In genomic region chr1:226202666-226203065, GRCh38 we compare ENCODE assay signal across 12 cellular contexts. TPM values are rescaled to one million over a fixed set of nuclear protein-coding genes. Genes with fewer than 3 reads are reported as not detected.
DNase-seq lines count a peak whose midpoint lies in the region; ATAC-seq, FAIRE-seq and TF ChIP-seq lines count a peak whose summit lies in the region.
"Not testable (repeated sequence)": the region's sequence is repeated elsewhere in the genome, so short reads cannot be mapped to it uniquely, and the experiment has no call there.
"Had no signal": no experiment of that assay in that cellular context is flagged by ENCODE, and none has a peak within 500 bp of the region (broad histone marks: within the 10 kb centered on the region; RNA-seq: fewer than 3 reads in every experiment).

No MANE protein-coding gene starts in this region.

- TF ChIP-seq CTCF in DOHH2 (IDR thresholded peaks at IDR 0.05; ENCODE audit: low read depth, low read length, poor library complexity, severe bottlenecking); HEK293 (tag by site-specific recombination; IDR thresholded peaks at IDR 0.05); OCI-LY7 (conservative IDR thresholded peaks at IDR 0.05; ENCODE audit: low read length); WTC11 (IDR thresholded peaks at IDR 0.05); K562 (IDR thresholded peaks at IDR 0.05 in 2 of 3, conservative IDR thresholded peaks at IDR 0.05 in 1 of 3; ENCODE audit: insufficient read depth in 2 of 3, low read depth in 1 of 3, low read length in 3 of 3): not testable (repeated sequence)

- not testable (repeated sequence) for H3F3A ChIP-seq in DOHH2 (ENCODE audit: control insufficient read depth, insufficient read depth)

- H3K4me1 Mint-ChIP-seq in WTC11: peaks cover 19% of the 10 kb centered on the region

- not testable (repeated sequence) for H4K20me1 ChIP-seq in DOHH2 (ENCODE audit: control insufficient read depth, insufficient read depth, low read depth, low read length); OCI-LY7 (ENCODE audit: insufficient read depth, low read length); K562 (replicated peaks; ENCODE audit: control insufficient read depth, insufficient read depth, low read length)

- TF ChIP-seq POLR2A in K562 (conservative IDR thresholded peaks at IDR 0.05): not testable (repeated sequence)

- not testable (repeated sequence) for H3K27me3 Mint-ChIP-seq in WTC11 (ENCODE audit: low read depth)

- H3K27ac ChIP-seq in DOHH2 (ENCODE audit: low read depth, low read length); HEK293 (ENCODE audit: extremely low read depth, low read depth, low read length); K562 (ENCODE audit: extremely low read depth, low read depth, low read length): not testable (repeated sequence)
- peak overlapping the region; percentile 35 for H3K27ac ChIP-seq in OCI-LY7 (ENCODE audit: low read depth, low read length, poor library complexity, severe bottlenecking)

- H3K4me3 Mint-ChIP-seq in WTC11: not testable (repeated sequence)

- not testable (repeated sequence) for TF ChIP-seq RAD21 in Ishikawa (IDR thresholded peaks at IDR 0.05; ENCODE audit: low read depth); K562 (CRISPR knock-in tag; conservative IDR thresholded peaks at IDR 0.05 in 1 of 2, IDR thresholded peaks at IDR 0.05 in 1 of 2)

- in situ Hi-C loops in K562 (cut with MboI): not testable (repeated sequence)

- peak; percentile 46; the same call in 1 of the 2 replicates for TF ChIP-seq EP300 in Ishikawa (IDR thresholded peaks at IDR 0.05; ENCODE audit: borderline replicate concordance)
- TF ChIP-seq EP300 in K562 (IDR thresholded peaks at IDR 0.05; ENCODE audit: low read length): not testable (repeated sequence)

- ATAC-seq in WTC11, K562: not testable (repeated sequence)

- 0 out of 2 replicates have a peak overlapping the region, but pooled peaks have one; percentile 60 for H3K27ac Mint-ChIP-seq in WTC11

- H3K27me3 ChIP-seq in DOHH2 (ENCODE audit: control insufficient read depth, low read length); K562 (ENCODE audit: control insufficient read depth in 2 of 2, insufficient read depth in 2 of 2, low read length in 2 of 2): not testable (repeated sequence)

- H3K79me2 ChIP-seq in DOHH2 (ENCODE audit: control insufficient read depth, low read length); OCI-LY7 (ENCODE audit: insufficient read depth, low read depth, low read length); K562 (ENCODE audit: control insufficient read depth, insufficient read depth, low read length): not testable (repeated sequence)

- FAIRE-seq in K562 (lab: Jason Lieb, UNC): not testable (repeated sequence)

- intact Hi-C loops in OCI-LY7 (cut with micrococcal nuclease; ENCODE audit: unreplicated experiment): not testable (repeated sequence)
- intact Hi-C loops in K562 (cut with micrococcal nuclease): loop anchor here (5.0 kb wide), 1 partner anchor 205 kb away; the partner anchor contains the start of gene PARP1

- not testable (repeated sequence) for H3K9me2 ChIP-seq in DOHH2 (replicated peaks; ENCODE audit: control insufficient read depth, low read length); OCI-LY7 (ENCODE audit: insufficient read depth, low read length)

- peak; percentile 58 for DNase-seq in OCI-LY7 (ENCODE audit: low spot score)
- not testable (repeated sequence) for DNase-seq in WTC11 (ENCODE audit: low spot score); K562 (ENCODE audit: extremely low read depth in 1 of 4, low spot score in 3 of 4)

- H3K9me1 ChIP-seq in K562 (ENCODE audit: control insufficient read depth, insufficient read depth, low read length): not testable (repeated sequence)

- peak overlapping the region; percentile 55 for H3K4me2 ChIP-seq in DOHH2 (ENCODE audit: low read length)
- peak overlapping the region; percentile 51 for H3K4me2 ChIP-seq in OCI-LY7 (ENCODE audit: low read length)
- not testable (repeated sequence) for H3K4me2 ChIP-seq in K562 (ENCODE audit: insufficient read depth, low read length)

- peak overlapping the region; percentile 93; the same call in 1 of the 2 replicates for H2AFZ ChIP-seq in OCI-LY7 (ENCODE audit: low read length)
- peak overlapping the region; percentile 14; the same call in 1 of the 2 replicates for H2AFZ ChIP-seq in K562 (ENCODE audit: low read depth, low read length)

- not testable (repeated sequence) for H3K9ac ChIP-seq in K562 (ENCODE audit: insufficient read depth in 1 of 2, low read depth in 2 of 2, low read length in 2 of 2)

- not testable (repeated sequence) for H3K36me3 ChIP-seq in DOHH2 (ENCODE audit: control insufficient read depth, low read length); HEK293 (ENCODE audit: control insufficient read depth in 2 of 2, insufficient read depth in 1 of 2, low read length in 2 of 2); OCI-LY7 (ENCODE audit: insufficient read depth, low read length); K562 (ENCODE audit: control insufficient read depth, insufficient read depth, low read length)

- not testable (repeated sequence) for BruUV-seq in OCI-LY7 (replicated peaks; lab: Mats Ljungman, UMichigan); K562 (replicated peaks; lab: Mats Ljungman, UMichigan)

- CTCF ChIA-PET in HEK293 (lab: Yijun Ruan, JAX): interaction anchor here (0.6 to 4.0 kb wide), 10 partner anchors 9 to 834 kb away, joined by 3 to 26 read pairs (median 4); no protein-coding TSS in a partner anchor
- CTCF ChIA-PET in OCI-LY7 (lab: Charles Lee; ENCODE audit: unreplicated experiment): interaction anchor here (0.7 to 1.4 kb wide), 5 partner anchors 21 to 202 kb away, joined by 3 to 5 read pairs (median 3); no protein-coding TSS in a partner anchor
- CTCF ChIA-PET in WTC11 (lab: Charles Lee): interaction anchor here (0.6 to 3.5 kb wide), 6 partner anchors 13 to 131 kb away, joined by 3 to 43 read pairs (median 8); partner anchors contain the start of gene LIN9
- CTCF ChIA-PET in K562 (lab: Yijun Ruan, JAX; ENCODE audit: low intra/inter-chr PET ratio): not testable (repeated sequence)

- not testable (repeated sequence) for H3K9me3 Mint-ChIP-seq in WTC11

- H3K9me3 ChIP-seq in DOHH2 (ENCODE audit: control insufficient read depth, insufficient read depth, low read length); HEK293 (ENCODE audit: control insufficient read depth, insufficient read depth, low read depth, low read length); OCI-LY7 (ENCODE audit: low read length); K562 (replicated peaks; ENCODE audit: control insufficient read depth, insufficient read depth, low read depth, low read length): not testable (repeated sequence)

- WGBS in K562 (ENCODE audit: insufficient coverage, low coverage, missing lambda C conversion rate): 15% methylated on average over 6 of the region's 6 CpGs

- POLR2A ChIA-PET in HEK293 (lab: Yijun Ruan, JAX): interaction anchor here (1.0 kb wide), 1 partner anchor 26 kb away, joined by 3 read pairs; no protein-coding TSS in a partner anchor
- POLR2A ChIA-PET in OCI-LY7 (lab: Charles Lee): interaction anchor here (0.6 to 3.2 kb wide), 15 partner anchors 9 to 206 kb away, joined by 3 to 16 read pairs (median 4); partner anchors contain the start of gene PARP1
- POLR2A ChIA-PET in WTC11 (lab: Charles Lee): not testable (repeated sequence)
- POLR2A ChIA-PET in K562 (lab: Yijun Ruan, JAX): interaction anchor here (0.6 to 1.1 kb wide), 5 partner anchors 8 to 433 kb away, joined by 3 to 4 read pairs (median 3); partner anchors contain the start of gene MIXL1

- H3K36me3 Mint-ChIP-seq in WTC11: not testable (repeated sequence)

- peak overlapping the region; percentile 31; the same call in 1 of the 2 replicates for H3K4me3 ChIP-seq in DOHH2 (ENCODE audit: low read length)
- not testable (repeated sequence) for H3K4me3 ChIP-seq in HEK293 (ENCODE audit: low read depth, low read length); OCI-LY7 (ENCODE audit: low read depth, low read length, poor library complexity, severe bottlenecking); K562

- peaks cover 42% of the 10 kb centered on the region for H3K4me1 ChIP-seq in DOHH2 (ENCODE audit: control insufficient read depth, low read length)
- H3K4me1 ChIP-seq in HEK293 (ENCODE audit: control insufficient read depth, insufficient read depth, low read length); K562 (replicated peaks in 1 of 2; ENCODE audit: control insufficient read depth in 2 of 2, insufficient read depth in 2 of 2, low read length in 2 of 2): not testable (repeated sequence)
- peaks cover 45% of the 10 kb centered on the region for H3K4me1 ChIP-seq in OCI-LY7 (ENCODE audit: insufficient read depth, low read length, poor library complexity, severe bottlenecking)

RNA-seq across cellular contexts. Expression of gene ACBD3, which starts 16.1 kb away (rescaled TPM):
- 30.3 and 35.3 TPM in 2 replicates for total RNA-seq in OCI-LY7 (2014; rRNA removed; shearing (Covaris generic))
- 51.7 and 54.1 TPM in 2 replicates for total RNA-seq in OCI-LY7 (2022)
- total RNA-seq in WTC11 (2021): 30.5 to 38.9 TPM (median 31.1 TPM) in 3 replicates
- 12.5 and 40.3 TPM in 2 replicates for total RNA-seq in K562 (2011; cell fraction: chromatin; rRNA removed; ENCODE audit: low replicate concordance)
- total RNA-seq in K562 (2011; cell fraction: nucleolus; rRNA removed): 8.8 and 12.5 TPM in 2 replicates
- 21.6 and 27.1 TPM in 2 replicates for total RNA-seq in K562 (2011; cell fraction: nucleoplasm; rRNA removed)
- total RNA-seq in K562 (2014; rRNA removed): 25.4 and 31.4 TPM in 2 replicates
- 31.4 and 35.5 TPM in 2 replicates for total RNA-seq in K562 (2014; rRNA removed; fragmentation: Illumina TruSeq; extraction: Trizol)
- total RNA-seq in K562 (2015; rRNA removed; fragmentation: Illumina TruSeq; extraction: Trizol): 26.1 and 26.9 TPM in 2 replicates
- 27.6 and 30.7 TPM in 2 replicates for total RNA-seq in K562 (2021)
- polyA plus RNA-seq in K562 (2011; rRNA removed): 36.7 and 37.6 TPM in 2 replicates
- polyA plus RNA-seq in K562 (2011; cell fraction: cytosol; rRNA removed): 10.1 and 21.5 TPM in 2 replicates
- 8.9 and 13.8 TPM in 2 replicates for polyA plus RNA-seq in K562 (2011; cell fraction: nucleus; rRNA removed)
- 22.8 and 22.9 TPM in 2 replicates for polyA plus RNA-seq in K562 (2012)
- polyA plus RNA-seq in K562 (2014; fragmentation: Illumina TruSeq; extraction: Trizol): 25.4 and 32.1 TPM in 2 replicates
- 10 to 100 TPM; 11.1 to 14.3 TPM for polyA plus RNA-seq in K562 (2014; fragmentation: Nextera tagmentation; extraction: Ambion mirVana)
- 21.4 and 21.5 TPM in 2 replicates for polyA plus RNA-seq in K562 (2014; rRNA removed)
- polyA minus RNA-seq in K562 (2011; rRNA and poly(A)+ RNA removed): 55.5 and 66.5 TPM in 2 replicates
- 23.8 and 29.6 TPM in 2 replicates for polyA minus RNA-seq in K562 (2011; cell fraction: cytosol; rRNA and poly(A)+ RNA removed)
- 7.1 and 15.3 TPM in 2 replicates for polyA minus RNA-seq in K562 (2011; cell fraction: nucleus; rRNA and poly(A)+ RNA removed)

RNA-seq across cellular contexts. Expression of gene MIXL1, which starts 20.8 kb away (rescaled TPM):
- 0.28 and 0.82 TPM in 2 replicates for total RNA-seq in OCI-LY7 (2014; rRNA removed; shearing (Covaris generic))
- 2.2 and 2.7 TPM in 2 replicates for total RNA-seq in OCI-LY7 (2022)
- 5.1 to 6.4 TPM (median 5.6 TPM) in 3 replicates for total RNA-seq in WTC11 (2021)
- 0.14 TPM in 1 of 2 replicates, not detected in the other for total RNA-seq in K562 (2011; cell fraction: chromatin; rRNA removed; ENCODE audit: low replicate concordance)
- total RNA-seq in K562 (2011; cell fraction: nucleolus; rRNA removed): not detected in 2 replicates
- total RNA-seq in K562 (2011; cell fraction: nucleoplasm; rRNA removed): not detected in 2 replicates
- total RNA-seq in K562 (2014; rRNA removed): not detected in 2 replicates
- not detected in 2 replicates for total RNA-seq in K562 (2014; rRNA removed; fragmentation: Illumina TruSeq; extraction: Trizol)
- total RNA-seq in K562 (2015; rRNA removed; fragmentation: Illumina TruSeq; extraction: Trizol): not detected in 2 replicates
- not detected in 2 replicates for total RNA-seq in K562 (2021)
- polyA plus RNA-seq in K562 (2011; rRNA removed): not detected in 2 replicates
- polyA plus RNA-seq in K562 (2011; cell fraction: cytosol; rRNA removed): not detected in 2 replicates
- not detected in 2 replicates for polyA plus RNA-seq in K562 (2011; cell fraction: nucleus; rRNA removed)
- 0.06 TPM in 1 of 2 replicates, not detected in the other for polyA plus RNA-seq in K562 (2012)
- not detected in 2 replicates for polyA plus RNA-seq in K562 (2014; fragmentation: Illumina TruSeq; extraction: Trizol)
- polyA plus RNA-seq in K562 (2014; fragmentation: Nextera tagmentation; extraction: Ambion mirVana): not detected
- polyA plus RNA-seq in K562 (2014; rRNA removed): not detected in 2 replicates
- polyA minus RNA-seq in K562 (2011; rRNA and poly(A)+ RNA removed): not detected in 2 replicates
- polyA minus RNA-seq in K562 (2011; cell fraction: cytosol; rRNA and poly(A)+ RNA removed): not detected in 2 replicates
- polyA minus RNA-seq in K562 (2011; cell fraction: nucleus; rRNA and poly(A)+ RNA removed): not detected in 2 replicates
- total RNA-seq: A673; Caco-2; Calu3; CD4-positive, alpha-beta T cell; CD8-positive, alpha-beta T cell; G401 had no signal
